In genomic region chr12:70550180-70550577, GRCh38 we compare ENCODE assay signal across 19 cellular contexts.
"Had no signal": no experiment of that assay in that cellular context is flagged by ENCODE, and none has a peak within 500 bp of the region (broad histone marks: within the 10 kb centered on the region; RNA-seq: fewer than 3 reads in every experiment).

No MANE protein-coding gene starts in this region.

- H3K4me3 Mint-ChIP-seq: dendritic cell treated with granulocyte-macrophage colony-stimulating factor and Interleukin-4, amounts not matched to agents 40 ng/mL and 50 ng/mL, for 4 days; naive B cell; nephron; stimulated activated naive B cell treated with anti-CD40 and anti-IgM and Interleukin-4, amounts not matched to agents 10 μg/mL and 1 μg/mL and 100 μg/mL, for 72 hours; stimulated activated naive CD8-positive, alpha-beta T cell treated with anti-CD3 and anti-CD28 coated beads, Interleukin-15, amount 100 ng/mL, for 72 hours had no signal

- H3K4me3 ChIP-seq: heart right ventricle, left lung, lung, pancreas, prostate gland, thoracic aorta, transverse colon had no signal

- H3K27me3 ChIP-seq: heart right ventricle, left lung, pancreas, transverse colon had no signal

- H3K4me1 ChIP-seq: left lung, pancreas, prostate gland, transverse colon had no signal

- H3K4me1 Mint-ChIP-seq: naive B cell; stimulated activated naive B cell treated with anti-CD40 and anti-IgM and Interleukin-4, amounts not matched to agents 10 μg/mL and 1 μg/mL and 100 μg/mL, for 72 hours; stimulated activated naive CD8-positive, alpha-beta T cell treated with anti-CD3 and anti-CD28 coated beads, Interleukin-15, amount 100 ng/mL, for 72 hours had no signal

- H3K9me3 Mint-ChIP-seq: dendritic cell treated with granulocyte-macrophage colony-stimulating factor and Interleukin-4, amounts not matched to agents 40 ng/mL and 50 ng/mL, for 4 days; nephron; stimulated activated naive B cell treated with anti-CD40 and anti-IgM and Interleukin-4, amounts not matched to agents 10 μg/mL and 1 μg/mL and 100 μg/mL, for 72 hours; stimulated activated naive CD8-positive, alpha-beta T cell treated with anti-CD3 and anti-CD28 coated beads, Interleukin-15, amount 100 ng/mL, for 72 hours had no signal

- H3K27ac ChIP-seq: left lung, pancreas, prostate gland, thoracic aorta, transverse colon had no signal

- H3K36me3 ChIP-seq: left lung, pancreas, prostate gland, thoracic aorta, transverse colon had no signal

- H3K36me3 Mint-ChIP-seq: naive B cell; stimulated activated naive B cell treated with anti-CD40 and anti-IgM and Interleukin-4, amounts not matched to agents 10 μg/mL and 1 μg/mL and 100 μg/mL, for 72 hours had no signal

- ATAC-seq: left lung; pancreas; sciatic nerve; stimulated activated naive B cell treated with anti-CD40 and anti-IgM and Interleukin-4, amounts not matched to agents 10 μg/mL and 1 μg/mL and 100 μg/mL, for 72 hours; stimulated activated naive CD8-positive, alpha-beta T cell treated with anti-CD3 and anti-CD28 coated beads, Interleukin-15, amount 100 ng/mL, for 72 hours had no signal

- H3K9me3 ChIP-seq: heart right ventricle, left lung, pancreas, prostate gland, thoracic aorta, transverse colon had no signal

- H3K27ac Mint-ChIP-seq: dendritic cell treated with granulocyte-macrophage colony-stimulating factor and Interleukin-4, amounts not matched to agents 40 ng/mL and 50 ng/mL, for 4 days; nephron; stimulated activated naive B cell treated with anti-CD40 and anti-IgM and Interleukin-4, amounts not matched to agents 10 μg/mL and 1 μg/mL and 100 μg/mL, for 72 hours; stimulated activated naive CD8-positive, alpha-beta T cell treated with anti-CD3 and anti-CD28 coated beads, Interleukin-15, amount 100 ng/mL, for 72 hours had no signal

- DNase-seq: heart right ventricle; hypothalamus; kidney glomerular epithelial cell; left lung; mesenchymal stem cell; naive B cell; occipital lobe; pancreas; stimulated activated CD4-positive, alpha-beta T cell treated with anti-CD3 and anti-CD28 coated beads, Interleukin-2, amount 100 ng/mL, for 24 hours; stimulated activated CD4-positive, alpha-beta T cell treated with anti-CD3 and anti-CD28 coated beads, Interleukin-4, amount 100 ng/mL, for 4 hours; stimulated activated naive B cell treated with anti-CD40 and anti-IgM and Interleukin-4, amounts not matched to agents 10 μg/mL and 1 μg/mL and 100 μg/mL, for 72 hours; stimulated activated naive CD8-positive, alpha-beta T cell treated with anti-CD3 and anti-CD28 coated beads, Interleukin-15, amount 100 ng/mL, for 72 hours; transverse colon had no signal
